ENCODE assay signal across 17 cellular contexts in the genomic region with DNA sequence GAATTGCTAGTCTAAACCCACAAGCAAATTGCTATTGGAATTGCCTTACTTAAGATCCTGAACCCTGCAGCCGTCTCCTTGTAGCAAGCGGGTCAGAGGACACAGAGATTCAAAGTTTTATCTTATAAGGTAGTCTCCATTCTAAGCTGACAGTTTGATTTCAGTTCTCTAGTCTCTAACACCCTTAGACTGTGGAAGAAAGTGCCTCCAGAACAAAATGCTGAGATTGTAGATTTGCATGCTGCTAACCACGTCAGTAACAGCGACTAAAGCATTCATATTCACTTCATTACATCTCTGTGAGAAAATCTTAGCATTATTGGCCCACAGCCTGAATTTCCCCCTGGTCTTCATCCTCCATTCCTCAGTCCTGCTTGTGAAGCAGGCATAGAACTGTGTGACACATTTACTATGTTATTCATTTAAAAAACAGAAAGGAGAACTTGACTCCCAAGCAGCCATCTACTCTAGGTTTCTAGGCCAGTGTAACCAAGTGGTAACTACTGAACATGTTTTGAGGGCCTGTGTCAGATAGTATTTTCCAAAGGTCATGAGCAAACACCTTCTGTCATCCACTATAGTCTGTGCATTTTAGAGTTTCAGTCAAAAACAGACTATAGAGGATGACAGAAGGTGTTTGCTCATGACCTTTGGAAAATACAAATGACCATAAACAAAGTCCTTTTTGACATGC. TPM values are rescaled to one million over a fixed set of nuclear protein-coding genes. Genes with fewer than 3 reads are reported as not detected.
DNase-seq lines count a peak whose midpoint lies in the region; ATAC-seq and TF ChIP-seq lines count a peak whose summit lies in the region.
"Had no signal": no experiment of that assay in that cellular context is flagged by ENCODE, and none has a peak within 500 bp of the region (broad histone marks: within the 10 kb centered on the region; RNA-seq: fewer than 3 reads in every experiment).

No MANE protein-coding gene starts in this region.

- 56 to 79% (median 56%) methylated on average over 4 of the region's 4 CpGs for WGBS in psoas muscle, 3 donors

- CTCF ChIA-PET in activated CD8-positive, alpha-beta T cell treated with anti-CD3 and anti-CD28 coated beads for 36 hours (lab: Charles Lee) = interaction anchor here (1.0 kb wide), 1 partner anchor 14 kb away, joined by 3 read pairs; no protein-coding TSS in a partner anchor
- CTCF ChIA-PET in activated CD8-positive, alpha-beta T cell treated with anti-CD3 and anti-CD28 coated beads, Interleukin-2, amount 10 ng/mL, durations not matched to agents 7 days and 5 days (lab: Charles Lee) = interaction anchor here (0.8 to 1.6 kb wide), 3 partner anchors 9 to 16 kb away, joined by 3 read pairs; no protein-coding TSS in a partner anchor

- no peaks in the 10 kb centered on the region for H3K9me3 Mint-ChIP-seq in activated CD8-positive, alpha-beta T cell treated with anti-CD3 and anti-CD28 coated beads for 36 hours
- no peaks in the 10 kb centered on the region for H3K9me3 Mint-ChIP-seq in activated CD8-positive, alpha-beta T cell treated with anti-CD3 and anti-CD28 coated beads, Interleukin-2, amount 10 ng/mL, durations not matched to agents 7 days and 5 days (ENCODE audit: insufficient read depth)
- no peaks in the 10 kb centered on the region for H3K9me3 Mint-ChIP-seq in GM23338
- no peaks in the 10 kb centered on the region for H3K9me3 Mint-ChIP-seq in activated T-helper 17 cell treated with anti-CD3 and anti-CD28 coated beads, Interleukin-2, amount 50 U/mL, for 72 hours

- peaks cover 40% of the 10 kb centered on the region for H4K20me1 ChIP-seq in GM23338 (replicated peaks; ENCODE audit: insufficient read depth)

- peak overlapping the region; percentile 86 for H3K27ac Mint-ChIP-seq in activated CD8-positive, alpha-beta T cell treated with anti-CD3 and anti-CD28 coated beads for 36 hours
- no peak overlapping the region for H3K27ac Mint-ChIP-seq in activated CD8-positive, alpha-beta T cell treated with anti-CD3 and anti-CD28 coated beads, Interleukin-2, amount 10 ng/mL, durations not matched to agents 7 days and 5 days
- no peak overlapping the region for H3K27ac Mint-ChIP-seq in GM23338
- H3K27ac Mint-ChIP-seq in activated T-helper 17 cell treated with anti-CD3 and anti-CD28 coated beads, Interleukin-2, amount 50 U/mL, for 72 hours = peak overlapping the region; percentile 82

- peak overlapping the region; percentile 80 for H3K27ac ChIP-seq in GM23338 (ENCODE audit: low read depth)
- H3K27ac ChIP-seq in psoas muscle = peak overlapping the region; percentile 54
- H3K27ac ChIP-seq: body of pancreas, upper lobe of right lung had no signal

- H3K9me3 ChIP-seq in psoas muscle (no peaks in the 10 kb centered on the region), BE2C (no peaks in the 10 kb centered on the region)
- H3K9me3 ChIP-seq: body of pancreas, upper lobe of right lung had no signal

- H3K4me3 ChIP-seq in GM23338 = no peak overlapping the region
- no peak overlapping the region for H3K4me3 ChIP-seq in psoas muscle
- no peak overlapping the region for H3K4me3 ChIP-seq in BE2C (ENCODE audit: low read depth, low read length)
- H3K4me3 ChIP-seq: body of pancreas, upper lobe of right lung had no signal

- no peak for DNase-seq in activated CD8-positive, alpha-beta T cell treated with anti-CD3 and anti-CD28 coated beads for 36 hours
- DNase-seq in activated CD8-positive, alpha-beta T cell treated with anti-CD3 and anti-CD28 coated beads, Interleukin-2, amount 10 ng/mL, durations not matched to agents 7 days and 5 days = no peak
- DNase-seq in GM23338 (ENCODE audit: low spot score) = no peak
- no peak for DNase-seq in psoas muscle
- no peak for DNase-seq in BE2C
- DNase-seq in EL = no peak
- DNase-seq: activated CD4-positive, alpha-beta T cell treated with anti-CD3 and anti-CD28 coated beads, Interleukin-2, amount 50 U/mL, for 4 hours; activated gamma-delta T cell; body of pancreas; Calu3; HCEC 1CT; occipital lobe; SHP77; upper lobe of right lung had no signal

- no peak overlapping the region for H2AFZ ChIP-seq in GM23338

- H3K36me3 ChIP-seq in GM23338 (ENCODE audit: insufficient read depth) (no peaks in the 10 kb centered on the region), psoas muscle (ENCODE audit: insufficient read depth in 1 of 2, low read depth in 1 of 2) (peaks cover 0 to 9% of the 10 kb centered on the region in 2 donors), BE2C (no peaks in the 10 kb centered on the region)

- TF ChIP-seq CTCF in activated CD8-positive, alpha-beta T cell treated with anti-CD3 and anti-CD28 coated beads for 36 hours (IDR thresholded peaks at IDR 0.05) = no peak
- no peak for TF ChIP-seq CTCF in GM23338 (conservative IDR thresholded peaks at IDR 0.05; ENCODE audit: low read depth in 2 of 2)
- TF ChIP-seq CTCF in psoas muscle (IDR thresholded peaks at IDR 0.05) = no peak
- TF ChIP-seq CTCF in BE2C (IDR thresholded peaks at IDR 0.05; ENCODE audit: low read depth, low read length) = no peak

- intact Hi-C loops in activated CD8-positive, alpha-beta T cell treated with anti-CD3 and anti-CD28 coated beads for 36 hours (cut with micrococcal nuclease) = no loop called here
- intact Hi-C loops in psoas muscle (cut with DNase I) = no loop called here

- peaks cover 43% of the 10 kb centered on the region for H3K4me1 Mint-ChIP-seq in activated CD8-positive, alpha-beta T cell treated with anti-CD3 and anti-CD28 coated beads for 36 hours (ENCODE audit: low read depth)
- H3K4me1 Mint-ChIP-seq in activated CD8-positive, alpha-beta T cell treated with anti-CD3 and anti-CD28 coated beads, Interleukin-2, amount 10 ng/mL, durations not matched to agents 7 days and 5 days (ENCODE audit: low read depth) = peaks cover 24% of the 10 kb centered on the region
- H3K4me1 Mint-ChIP-seq in GM23338 = peaks cover 9% of the 10 kb centered on the region; the same call in 2 of the 3 replicates
- peaks cover 14% of the 10 kb centered on the region for H3K4me1 Mint-ChIP-seq in activated T-helper 17 cell treated with anti-CD3 and anti-CD28 coated beads, Interleukin-2, amount 50 U/mL, for 72 hours

- peaks cover 5% of the 10 kb centered on the region; the same call in 1 of the 2 replicates for H3K4me1 ChIP-seq in GM23338 (ENCODE audit: insufficient read depth)
- peaks cover 56% of the 10 kb centered on the region for H3K4me1 ChIP-seq in psoas muscle
- no peaks in the 10 kb centered on the region for H3K4me1 ChIP-seq in BE2C
- H3K4me1 ChIP-seq: upper lobe of right lung had no signal

- no peaks in the 10 kb centered on the region for H3K27me3 Mint-ChIP-seq in activated CD8-positive, alpha-beta T cell treated with anti-CD3 and anti-CD28 coated beads for 36 hours
- H3K27me3 Mint-ChIP-seq in activated CD8-positive, alpha-beta T cell treated with anti-CD3 and anti-CD28 coated beads, Interleukin-2, amount 10 ng/mL, durations not matched to agents 7 days and 5 days (ENCODE audit: low read depth) = no peaks in the 10 kb centered on the region
- H3K27me3 Mint-ChIP-seq in GM23338 (ENCODE audit: insufficient read depth, low read depth, poor library complexity) = peaks cover 4% of the 10 kb centered on the region
- H3K27me3 Mint-ChIP-seq in activated T-helper 17 cell treated with anti-CD3 and anti-CD28 coated beads, Interleukin-2, amount 50 U/mL, for 72 hours = no peaks in the 10 kb centered on the region

- H3K4me2 ChIP-seq in GM23338 = no peak overlapping the region

- POLR2A ChIA-PET in activated CD8-positive, alpha-beta T cell treated with anti-CD3 and anti-CD28 coated beads for 36 hours (lab: Charles Lee) = interaction anchor here (0.6 kb wide), 1 partner anchor 11 kb away, joined by 3 read pairs; no protein-coding TSS in a partner anchor
- POLR2A ChIA-PET in activated CD8-positive, alpha-beta T cell treated with anti-CD3 and anti-CD28 coated beads, Interleukin-2, amount 10 ng/mL, durations not matched to agents 7 days and 5 days (lab: Charles Lee) = no interaction called here

- H3K4me3 Mint-ChIP-seq in activated CD8-positive, alpha-beta T cell treated with anti-CD3 and anti-CD28 coated beads for 36 hours = no peak overlapping the region
- no peak overlapping the region for H3K4me3 Mint-ChIP-seq in activated CD8-positive, alpha-beta T cell treated with anti-CD3 and anti-CD28 coated beads, Interleukin-2, amount 10 ng/mL, durations not matched to agents 7 days and 5 days
- H3K4me3 Mint-ChIP-seq in GM23338 = no peak overlapping the region
- H3K4me3 Mint-ChIP-seq in activated T-helper 17 cell treated with anti-CD3 and anti-CD28 coated beads, Interleukin-2, amount 50 U/mL, for 72 hours = peak overlapping the region; percentile 54

- H3K36me3 Mint-ChIP-seq in activated CD8-positive, alpha-beta T cell treated with anti-CD3 and anti-CD28 coated beads for 36 hours (ENCODE audit: low read depth) = peaks cover 13% of the 10 kb centered on the region
- H3K36me3 Mint-ChIP-seq in activated CD8-positive, alpha-beta T cell treated with anti-CD3 and anti-CD28 coated beads, Interleukin-2, amount 10 ng/mL, durations not matched to agents 7 days and 5 days (ENCODE audit: low read depth) = peaks cover 26% of the 10 kb centered on the region
- H3K36me3 Mint-ChIP-seq in GM23338 (ENCODE audit: low read depth) = peaks cover 2% of the 10 kb centered on the region; the same call in 2 of the 3 replicates
- peaks cover 59% of the 10 kb centered on the region for H3K36me3 Mint-ChIP-seq in activated T-helper 17 cell treated with anti-CD3 and anti-CD28 coated beads, Interleukin-2, amount 50 U/mL, for 72 hours (ENCODE audit: low read depth)

- H3K27me3 ChIP-seq in GM23338 (ENCODE audit: insufficient read depth) (no peaks in the 10 kb centered on the region), psoas muscle (ENCODE audit: insufficient read depth in 3 of 3, low read length in 2 of 3) (no peaks in the 10 kb centered on the region), BE2C (no peaks in the 10 kb centered on the region)
- H3K27me3 ChIP-seq: body of pancreas, upper lobe of right lung had no signal

- peak; percentile 66 for ATAC-seq in activated CD8-positive, alpha-beta T cell treated with anti-CD3 and anti-CD28 coated beads for 36 hours
- ATAC-seq in activated CD8-positive, alpha-beta T cell treated with anti-CD3 and anti-CD28 coated beads, Interleukin-2, amount 10 ng/mL, durations not matched to agents 7 days and 5 days = no peak
- no peak for ATAC-seq in GM23338
- ATAC-seq in activated T-helper 17 cell treated with anti-CD3 and anti-CD28 coated beads, Interleukin-2, amount 50 U/mL, for 72 hours (replicated peaks) = peak; percentile 72
- no peak for ATAC-seq in psoas muscle
- ATAC-seq in GM21619 (IDR thresholded peaks at IDR 0.05; ENCODE audit: unreplicated experiment) = no peak
- ATAC-seq: body of pancreas, esophagus mucosa, upper lobe of right lung had no signal

- H3K9me2 ChIP-seq in GM23338 (ENCODE audit: insufficient read depth) = no peaks in the 10 kb centered on the region

- 0 out of 2 replicates have a peak, but pooled peaks cover 5% of the 10 kb centered on the region for H3F3A ChIP-seq in GM23338 (replicated peaks; ENCODE audit: low read depth)

- peaks cover 92% of the 10 kb centered on the region for H3K79me2 ChIP-seq in GM23338 (replicated peaks; ENCODE audit: insufficient read depth)

RNA-seq across cellular contexts. Expression of a gene that starts 27.4 kb away (rescaled TPM):
- 100 to 1,000 TPM in 1 of 2 experiments, 10 to 100 TPM in 1; 98.2 to 115 TPM for total RNA-seq in activated CD8-positive, alpha-beta T cell treated with anti-CD3 and anti-CD28 coated beads for 36 hours
- 100 to 1,000 TPM; 102 to 112 TPM for total RNA-seq in activated CD8-positive, alpha-beta T cell treated with anti-CD3 and anti-CD28 coated beads, Interleukin-2, amount 10 ng/mL, durations not matched to agents 7 days and 5 days
- 83.0 and 118 TPM in 2 replicates for total RNA-seq in GM23338 (2014; rRNA removed; shearing (Covaris generic))
- polyA plus RNA-seq in GM23338 (2016; fragmentation: Nextera tagmentation; extraction: Ambion mirVana) (70.3 and 76.4 TPM in 2 replicates), psoas muscle (100 to 1,000 TPM in 1 of 3 donors, 10 to 100 TPM in 2; 59.5 to 163 (median 67.0) TPM)
- total RNA-seq in activated T-helper 17 cell treated with anti-CD3 and anti-CD28 coated beads, Interleukin-2, amount 50 U/mL, for 72 hours = 100 to 1,000 TPM; 107 to 158 TPM
- total RNA-seq in psoas muscle = 100 to 1,000 TPM in 3 of 4 donors, 10 to 100 TPM in 1; 92.7 to 125 (median 113) TPM
- polyA plus RNA-seq in BE2C (2012; ENCODE audit: insufficient read depth, insufficient read length, low read depth) = 75.8 TPM

RNA-seq across cellular contexts. Expression of a gene that starts 44.0 kb away (rescaled TPM):
- total RNA-seq in activated CD8-positive, alpha-beta T cell treated with anti-CD3 and anti-CD28 coated beads for 36 hours = 10 to 100 TPM; 24.8 to 25.0 TPM
- total RNA-seq in activated CD8-positive, alpha-beta T cell treated with anti-CD3 and anti-CD28 coated beads, Interleukin-2, amount 10 ng/mL, durations not matched to agents 7 days and 5 days = 10 to 100 TPM; 35.2 to 39.6 TPM
- 22.1 and 28.7 TPM in 2 replicates for total RNA-seq in GM23338 (2014; rRNA removed; shearing (Covaris generic))
- 15.9 and 17.9 TPM in 2 replicates for polyA plus RNA-seq in GM23338 (2016; fragmentation: Nextera tagmentation; extraction: Ambion mirVana)
- total RNA-seq in activated T-helper 17 cell treated with anti-CD3 and anti-CD28 coated beads, Interleukin-2, amount 50 U/mL, for 72 hours = 10 to 100 TPM; 32.2 to 44.9 TPM
- total RNA-seq in psoas muscle = 10 to 100 TPM; 11.1 to 17.0 (median 13.7) TPM
- polyA plus RNA-seq in psoas muscle = 1 to 10 TPM; 4.1 to 8.7 (median 8.5) TPM
- polyA plus RNA-seq in BE2C (2012; ENCODE audit: insufficient read depth, insufficient read length, low read depth) = 18.3 TPM

RNA-seq across cellular contexts. Expression of a gene that starts 47.3 kb away (rescaled TPM):
- 10 to 100 TPM; 14.8 to 16.8 TPM for total RNA-seq in activated CD8-positive, alpha-beta T cell treated with anti-CD3 and anti-CD28 coated beads for 36 hours
- total RNA-seq in activated CD8-positive, alpha-beta T cell treated with anti-CD3 and anti-CD28 coated beads, Interleukin-2, amount 10 ng/mL, durations not matched to agents 7 days and 5 days = 10 to 100 TPM; 29.9 to 33.1 TPM
- 4.3 and 4.4 TPM in 2 replicates for total RNA-seq in GM23338 (2014; rRNA removed; shearing (Covaris generic))
- polyA plus RNA-seq in GM23338 (2016; fragmentation: Nextera tagmentation; extraction: Ambion mirVana) (3.0 TPM in 2 replicates), psoas muscle (10 to 100 TPM; 31.3 to 94.8 (median 48.5) TPM)
- 10 to 100 TPM; 13.4 to 33.7 TPM for total RNA-seq in activated T-helper 17 cell treated with anti-CD3 and anti-CD28 coated beads, Interleukin-2, amount 50 U/mL, for 72 hours
- total RNA-seq in psoas muscle = 10 to 100 TPM; 47.6 to 59.4 (median 50.5) TPM
- 17.8 TPM for polyA plus RNA-seq in BE2C (2012; ENCODE audit: insufficient read depth, insufficient read length, low read depth)

Comparison
In these comparisons a context has a peak if more than half of its experiments do, and no peak if none do; other contexts are left out.
1. ATAC-seq: peak in activated CD8-positive, alpha-beta T cell treated with anti-CD3 and anti-CD28 coated beads for 36 hours (single experiment) and activated T-helper 17 cell treated with anti-CD3 and anti-CD28 coated beads, Interleukin-2, amount 50 U/mL, for 72 hours (single experiment); none in activated CD8-positive, alpha-beta T cell treated with anti-CD3 and anti-CD28 coated beads, Interleukin-2, amount 10 ng/mL, durations not matched to agents 7 days and 5 days (single experiment), GM23338 (single experiment), psoas muscle (0 of 4) and GM21619 (single experiment).
2. H3K27ac Mint-ChIP-seq: peak in activated CD8-positive, alpha-beta T cell treated with anti-CD3 and anti-CD28 coated beads for 36 hours (single experiment) and activated T-helper 17 cell treated with anti-CD3 and anti-CD28 coated beads, Interleukin-2, amount 50 U/mL, for 72 hours (single experiment); none in activated CD8-positive, alpha-beta T cell treated with anti-CD3 and anti-CD28 coated beads, Interleukin-2, amount 10 ng/mL, durations not matched to agents 7 days and 5 days (single experiment) and GM23338 (single experiment).